ENCODE assay signal across 1 cellular context in genomic region chr2:37569131-37569530, GRCh38.
TF ChIP-seq lines count a peak whose summit lies in the region.

No MANE protein-coding gene starts in this region.

TF ChIP-seq in GM12878, 131 proteins besides CTCF, POLR2A, EP300 and RAD21 (continued from another document):
- no peak for TF ChIP-seq RELB (IDR thresholded peaks at IDR 0.05; ENCODE audit: low read depth)
- TF ChIP-seq WRNIP1 (IDR thresholded peaks at IDR 0.05; ENCODE audit: borderline replicate concordance, low read depth, low read length), result no peak
- TF ChIP-seq RBBP5 (conservative IDR thresholded peaks at IDR 0.05), result no peak
- no peak for TF ChIP-seq SREBF1 (IDR thresholded peaks at IDR 0.05; ENCODE audit: low read length)
- TF ChIP-seq PAX8 (IDR thresholded peaks at IDR 0.05), result no peak
- no peak for TF ChIP-seq PML (IDR thresholded peaks at IDR 0.05; ENCODE audit: low read length)
